ENCODE assay signal across 1 cellular context in genomic region chr12:43760396-43760795, GRCh38.
TF ChIP-seq lines count a peak whose summit lies in the region.

No MANE protein-coding gene starts in this region.

TF ChIP-seq in H1, 55 proteins besides CTCF, POLR2A, EP300 and RAD21:
- no peak for TF ChIP-seq KDM5A (IDR thresholded peaks at IDR 0.05; ENCODE audit: low read length)
- TF ChIP-seq SP2 (IDR thresholded peaks at IDR 0.05; ENCODE audit: low read length), result no peak
- TF ChIP-seq FOSL1 (IDR thresholded peaks at IDR 0.05; ENCODE audit: insufficient read depth, low read depth, low read length), result no peak
- TF ChIP-seq TAF1 (IDR thresholded peaks at IDR 0.05; ENCODE audit: low read depth, low read length), result no peak
- TF ChIP-seq SIX5 (IDR thresholded peaks at IDR 0.05; ENCODE audit: low read depth, low read length), result no peak
- no peak for TF ChIP-seq GABPA (IDR thresholded peaks at IDR 0.05; ENCODE audit: borderline replicate concordance, insufficient read depth, low read length)
- no peak for TF ChIP-seq GTF2F1 (IDR thresholded peaks at IDR 0.05; ENCODE audit: borderline replicate concordance, low read depth, low read length)
- TF ChIP-seq HDAC2 (IDR thresholded peaks at IDR 0.05; ENCODE audit: borderline replicate concordance in 1 of 2, low read depth in 2 of 2, low read length in 2 of 2), result no peak
- no peak for TF ChIP-seq SRF (IDR thresholded peaks at IDR 0.05; ENCODE audit: low read depth, low read length)
- no peak for TF ChIP-seq SIRT6 (IDR thresholded peaks at IDR 0.05; ENCODE audit: low read length)
- no peak for TF ChIP-seq TBP (IDR thresholded peaks at IDR 0.05; ENCODE audit: low read depth, low read length)
- TF ChIP-seq, protein P1, sequence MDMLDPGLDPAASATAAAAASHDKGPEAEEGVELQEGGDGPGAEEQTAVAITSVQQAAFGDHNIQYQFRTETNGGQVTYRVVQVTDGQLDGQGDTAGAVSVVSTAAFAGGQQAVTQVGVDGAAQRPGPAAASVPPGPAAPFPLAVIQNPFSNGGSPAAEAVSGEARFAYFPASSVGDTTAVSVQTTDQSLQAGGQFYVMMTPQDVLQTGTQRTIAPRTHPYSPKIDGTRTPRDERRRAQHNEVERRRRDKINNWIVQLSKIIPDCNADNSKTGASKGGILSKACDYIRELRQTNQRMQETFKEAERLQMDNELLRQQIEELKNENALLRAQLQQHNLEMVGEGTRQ (IDR thresholded peaks at IDR 0.05; ENCODE audit: low read length), result no peak
- no peak for TF ChIP-seq KDM4A (IDR thresholded peaks at IDR 0.05; ENCODE audit: low read depth, low read length, severe bottlenecking)
